1 cellular context compared by ENCODE assay signal in genomic region chr2:150644298-150645067, GRCh38.
TF ChIP-seq lines count a peak whose summit lies in the region.

No MANE protein-coding gene starts in this region.

TF ChIP-seq in WTC11, 78 proteins besides CTCF, POLR2A, EP300 and RAD21 (continued from another document):
- TF ChIP-seq PRDM15 (CRISPR knock-in tag; IDR thresholded peaks at IDR 0.05): no peak
- TF ChIP-seq TEAD4 (CRISPR knock-in tag; IDR thresholded peaks at IDR 0.05): no peak
- no peak for TF ChIP-seq ERG (CRISPR knock-in tag; IDR thresholded peaks at IDR 0.05)
- no peak for TF ChIP-seq NR2C2 (CRISPR knock-in tag; IDR thresholded peaks at IDR 0.05)
- no peak for TF ChIP-seq SP1 (CRISPR knock-in tag; conservative IDR thresholded peaks at IDR 0.05)
- no peak for TF ChIP-seq JUN (CRISPR knock-in tag; IDR thresholded peaks at IDR 0.05)
- no peak for TF ChIP-seq FOXP1 (CRISPR knock-in tag; IDR thresholded peaks at IDR 0.05; ENCODE audit: borderline replicate concordance)
- TF ChIP-seq NFYB (CRISPR knock-in tag; conservative IDR thresholded peaks at IDR 0.05; ENCODE audit: low read depth): no peak
- no peak for TF ChIP-seq GTF2I (CRISPR knock-in tag; conservative IDR thresholded peaks at IDR 0.05)
- no peak for TF ChIP-seq ETV6 (CRISPR knock-in tag; IDR thresholded peaks at IDR 0.05)
- no peak for TF ChIP-seq SMAD3 (CRISPR knock-in tag; IDR thresholded peaks at IDR 0.05; ENCODE audit: borderline replicate concordance)
- TF ChIP-seq ATF1 (CRISPR knock-in tag; IDR thresholded peaks at IDR 0.05): no peak
- no peak for TF ChIP-seq ZNF263 (CRISPR knock-in tag; IDR thresholded peaks at IDR 0.05; ENCODE audit: low read depth)
- TF ChIP-seq, protein P1, sequence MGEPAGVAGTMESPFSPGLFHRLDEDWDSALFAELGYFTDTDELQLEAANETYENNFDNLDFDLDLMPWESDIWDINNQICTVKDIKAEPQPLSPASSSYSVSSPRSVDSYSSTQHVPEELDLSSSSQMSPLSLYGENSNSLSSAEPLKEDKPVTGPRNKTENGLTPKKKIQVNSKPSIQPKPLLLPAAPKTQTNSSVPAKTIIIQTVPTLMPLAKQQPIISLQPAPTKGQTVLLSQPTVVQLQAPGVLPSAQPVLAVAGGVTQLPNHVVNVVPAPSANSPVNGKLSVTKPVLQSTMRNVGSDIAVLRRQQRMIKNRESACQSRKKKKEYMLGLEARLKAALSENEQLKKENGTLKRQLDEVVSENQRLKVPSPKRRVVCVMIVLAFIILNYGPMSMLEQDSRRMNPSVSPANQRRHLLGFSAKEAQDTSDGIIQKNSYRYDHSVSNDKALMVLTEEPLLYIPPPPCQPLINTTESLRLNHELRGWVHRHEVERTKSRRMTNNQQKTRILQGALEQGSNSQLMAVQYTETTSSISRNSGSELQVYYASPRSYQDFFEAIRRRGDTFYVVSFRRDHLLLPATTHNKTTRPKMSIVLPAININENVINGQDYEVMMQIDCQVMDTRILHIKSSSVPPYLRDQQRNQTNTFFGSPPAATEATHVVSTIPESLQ (CRISPR knock-in tag; IDR thresholded peaks at IDR 0.05): no peak
- TF ChIP-seq RORB (CRISPR knock-in tag; IDR thresholded peaks at IDR 0.05): no peak
